ENCODE assay signal across 8 cellular contexts in the genomic region with DNA sequence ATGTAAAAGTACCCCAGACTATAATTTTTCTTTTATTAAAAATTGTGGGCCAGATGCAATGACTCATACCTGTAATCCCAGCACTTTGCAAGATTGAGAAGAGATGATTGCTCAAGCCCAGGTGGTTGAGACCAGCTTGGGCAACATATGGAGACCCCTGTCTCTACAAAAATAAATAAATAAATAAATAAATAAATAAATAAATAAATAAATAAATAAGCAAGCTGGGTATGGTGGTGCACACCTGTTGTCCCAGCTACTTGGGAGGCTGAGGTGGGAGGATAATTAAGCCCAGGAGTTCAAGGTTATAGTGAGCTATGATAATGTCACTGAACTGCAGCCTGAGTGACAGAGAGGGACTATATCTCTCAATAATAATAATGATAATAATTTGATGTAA.
"Had no signal": no experiment of that assay in that cellular context is flagged by ENCODE, and none has a peak within 500 bp of the region (broad histone marks: within the 10 kb centered on the region; RNA-seq: fewer than 3 reads in every experiment).

No MANE protein-coding gene starts in this region.

- H3K4me3 ChIP-seq: GM12878 had no signal

- FAIRE-seq: G401.6, GM12878, GM12891, GM12892, GM18507, GM19239 had no signal

- DNase-seq: GDM1, GF-D8 had no signal

- ATAC-seq: GM12878 had no signal
